Comparison of ENCODE assay signal across 19 cellular contexts in genomic region chr22:44384981-44385610, GRCh38.
"Had no signal": no experiment of that assay in that cellular context is flagged by ENCODE, and none has a peak within 500 bp of the region (broad histone marks: within the 10 kb centered on the region; RNA-seq: fewer than 3 reads in every experiment).

No MANE protein-coding gene starts in this region.

- H3K36me3 Mint-ChIP-seq: activated naive CD8-positive, alpha-beta T cell treated with anti-CD3 and anti-CD28 coated beads for 36 hours had no signal

- H3K4me2 ChIP-seq: hepatocyte had no signal

- DNase-seq: activated CD4-positive, alpha-beta T cell treated with anti-CD3 and anti-CD28 coated beads for 36 hours; activated CD4-positive, alpha-beta T cell treated with anti-CD3 and anti-CD28 coated beads, Interleukin-2, amount 50 U/mL, for 48 hours; activated gamma-delta T cell treated with Interleukin-2 at 50 U/mL for 16 hours; activated naive CD8-positive, alpha-beta T cell treated with anti-CD3 and anti-CD28 coated beads for 36 hours; activated T-cell treated with anti-CD3 and anti-CD28 coated beads for 4 hours; amniotic stem cell; effector memory CD8-positive, alpha-beta T cell; stimulated activated CD4-positive, alpha-beta T cell treated with anti-CD3 and anti-CD28 coated beads, Interleukin-2, amount 100 ng/mL, for 24 hours; stimulated activated naive CD4-positive, alpha-beta T cell treated with Interleukin-2 at 50 U/mL for 16 hours; substantia nigra; T-helper 17 cell; uterus; WERI-Rb-1 had no signal

- H3K4me3 Mint-ChIP-seq: activated CD4-positive, alpha-beta T cell treated with anti-CD3 and anti-CD28 coated beads for 36 hours; activated naive CD8-positive, alpha-beta T cell treated with anti-CD3 and anti-CD28 coated beads for 36 hours; activated T-helper 1 cell treated with anti-CD3 and anti-CD28 coated beads, Interleukin-12 subunit alpha, Interleukin-12 subunit beta, Interleukin-2, Interleukin-4 antibody, amounts not matched to agents 30 ng/mL and 10 ng/mL and 1 ng/mL, durations not matched to agents 14 hours and 24 hours and 36 hours; effector memory CD8-positive, alpha-beta T cell; neural crest cell; T-helper 17 cell had no signal

- H3K4me1 ChIP-seq: tibial nerve, uterus had no signal

- H2AFZ ChIP-seq: hepatocyte had no signal

- H3K27me3 ChIP-seq: cardiac muscle cell, hepatocyte, ovary, tibial nerve, uterus had no signal

- H3K36me3 ChIP-seq: cardiac muscle cell, ovary, tibial nerve, uterus, WERI-Rb-1 had no signal

- H3K79me2 ChIP-seq: hepatocyte had no signal

- H3K27ac ChIP-seq: cardiac muscle cell, hepatocyte, ovary, tibial nerve, uterus, WERI-Rb-1 had no signal

- ATAC-seq: activated CD4-positive, alpha-beta T cell treated with anti-CD3 and anti-CD28 coated beads for 36 hours; effector memory CD8-positive, alpha-beta T cell; T-helper 17 cell had no signal

- H3K4me1 Mint-ChIP-seq: activated CD4-positive, alpha-beta T cell treated with anti-CD3 and anti-CD28 coated beads for 36 hours; activated naive CD8-positive, alpha-beta T cell treated with anti-CD3 and anti-CD28 coated beads for 36 hours; T-helper 17 cell had no signal

- H3K4me3 ChIP-seq: cardiac muscle cell, hepatocyte, ovary, tibial nerve, uterus had no signal

- H3K9me3 Mint-ChIP-seq: activated naive CD8-positive, alpha-beta T cell treated with anti-CD3 and anti-CD28 coated beads for 36 hours; activated T-helper 1 cell treated with anti-CD3 and anti-CD28 coated beads, Interleukin-12 subunit alpha, Interleukin-12 subunit beta, Interleukin-2, Interleukin-4 antibody, amounts not matched to agents 30 ng/mL and 10 ng/mL and 1 ng/mL, durations not matched to agents 14 hours and 24 hours and 36 hours; effector memory CD8-positive, alpha-beta T cell; neural crest cell had no signal

- H3K9me3 ChIP-seq: ovary, tibial nerve, uterus had no signal

- H3K27ac Mint-ChIP-seq: activated CD4-positive, alpha-beta T cell treated with anti-CD3 and anti-CD28 coated beads for 36 hours; activated naive CD8-positive, alpha-beta T cell treated with anti-CD3 and anti-CD28 coated beads for 36 hours; activated T-helper 1 cell treated with anti-CD3 and anti-CD28 coated beads, Interleukin-12 subunit alpha, Interleukin-12 subunit beta, Interleukin-2, Interleukin-4 antibody, amounts not matched to agents 30 ng/mL and 10 ng/mL and 1 ng/mL, durations not matched to agents 14 hours and 24 hours and 36 hours; effector memory CD8-positive, alpha-beta T cell; T-helper 17 cell had no signal

- H3K27me3 Mint-ChIP-seq: activated CD4-positive, alpha-beta T cell treated with anti-CD3 and anti-CD28 coated beads for 36 hours had no signal
